ENCODE assay signal across 21 cellular contexts in the genomic region with DNA sequence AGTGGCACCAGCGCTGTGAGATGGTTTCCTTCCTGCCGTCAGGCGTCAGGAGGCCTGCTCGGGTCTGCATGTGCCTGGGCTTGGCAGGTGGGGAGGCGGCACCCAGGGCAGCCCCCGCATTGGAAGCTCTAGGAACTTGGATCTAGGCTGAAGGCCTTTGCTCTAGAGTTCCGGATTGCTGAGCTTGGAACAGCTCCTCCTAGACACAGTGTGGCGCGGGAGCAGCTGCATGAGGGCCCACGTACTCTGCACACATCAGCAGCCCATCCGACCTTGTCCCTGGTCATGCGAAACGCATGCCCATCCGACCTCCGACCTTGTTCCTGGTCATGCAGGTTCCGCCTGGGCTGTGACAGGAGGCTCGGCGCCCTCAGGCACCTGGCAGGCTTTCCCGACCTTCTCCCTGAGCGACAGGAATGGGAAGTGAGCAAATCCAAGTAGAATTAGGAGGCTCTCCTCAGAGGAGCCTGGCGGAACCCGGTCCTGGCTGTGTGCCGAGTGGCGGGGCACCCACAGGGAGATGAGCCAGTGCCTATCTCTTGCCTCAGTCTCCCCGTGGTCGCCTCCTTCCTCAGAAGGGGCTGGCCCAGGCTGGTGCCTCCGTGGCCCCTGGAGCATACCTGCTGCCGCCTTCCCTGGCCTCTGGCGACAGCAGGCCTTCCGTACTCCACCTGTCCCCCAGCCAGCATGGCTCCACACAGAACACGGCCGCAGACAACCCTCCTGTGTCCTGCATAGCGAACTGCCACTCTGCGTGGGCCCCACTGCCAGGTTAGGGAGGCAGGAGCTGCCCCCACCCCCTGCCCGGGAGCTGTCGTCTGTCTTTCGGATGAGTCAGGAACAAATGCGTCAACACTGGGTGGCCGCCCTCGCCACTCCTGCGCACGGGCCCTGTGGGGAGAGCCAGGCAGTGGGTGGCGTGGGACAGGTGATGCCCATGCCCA. TPM values are rescaled to one million over a fixed set of nuclear protein-coding genes. Genes with fewer than 3 reads are reported as not detected.
DNase-seq lines count a peak whose midpoint lies in the region; ATAC-seq and TF ChIP-seq lines count a peak whose summit lies in the region.
"Had no signal": no experiment of that assay in that cellular context is flagged by ENCODE, and none has a peak within 500 bp of the region (broad histone marks: within the 10 kb centered on the region; RNA-seq: fewer than 3 reads in every experiment).

No MANE protein-coding gene starts in this region.

- peak overlapping the region; percentile 30 for H3K27ac Mint-ChIP-seq in activated naive CD8-positive, alpha-beta T cell treated with anti-CD3 and anti-CD28 coated beads, Interleukin-2, amount 10 ng/mL, durations not matched to agents 7 days and 5 days
- H3K27ac Mint-ChIP-seq in activated naive CD8-positive, alpha-beta T cell treated with anti-CD3 and anti-CD28 coated beads, Interleukin-2, amount 50 U/mL, for 24 hours = no peak overlapping the region
- H3K27ac Mint-ChIP-seq: activated CD4-positive, alpha-beta T cell treated with anti-CD3 and anti-CD28 coated beads, Interleukin-2, amount 10 ng/mL, durations not matched to agents 24 days and 14 days; CD8-positive, alpha-beta T cell; memory B cell; naive thymus-derived CD4-positive, alpha-beta T cell; T-cell had no signal

- ATAC-seq in activated naive CD8-positive, alpha-beta T cell treated with anti-CD3 and anti-CD28 coated beads, Interleukin-2, amount 10 ng/mL, durations not matched to agents 7 days and 5 days (ENCODE audit: low read depth) = no peak
- ATAC-seq in activated naive CD8-positive, alpha-beta T cell treated with anti-CD3 and anti-CD28 coated beads, Interleukin-2, amount 50 U/mL, for 24 hours = no peak
- ATAC-seq in mucosa of descending colon (no peak), HG03442 (IDR thresholded peaks at IDR 0.05; ENCODE audit: unreplicated experiment) (no peak), HG03045 (IDR thresholded peaks at IDR 0.05; ENCODE audit: unreplicated experiment) (no peak)
- ATAC-seq: CD8-positive, alpha-beta T cell; naive thymus-derived CD4-positive, alpha-beta T cell; T-cell had no signal

- DNase-seq in activated naive CD8-positive, alpha-beta T cell treated with anti-CD3 and anti-CD28 coated beads, Interleukin-2, amount 10 ng/mL, durations not matched to agents 7 days and 5 days = no peak
- DNase-seq in activated naive CD8-positive, alpha-beta T cell treated with anti-CD3 and anti-CD28 coated beads, Interleukin-2, amount 50 U/mL, for 24 hours = no peak
- DNase-seq in dorsolateral prefrontal cortex (peak in 6 of 10 donors; percentile 39 to 84 (median 70)), mucosa of descending colon (peak in 2 of 3 donors; percentile 27 to 38), D341Med (ENCODE audit: low spot score) (no peak)
- DNase-seq: activated CD4-positive, alpha-beta T cell treated with anti-CD3 and anti-CD28 coated beads, Interleukin-2, amount 10 ng/mL, durations not matched to agents 24 days and 14 days; activated gamma-delta T cell; CD8-positive, alpha-beta T cell; DMS79; naive thymus-derived CD4-positive, alpha-beta T cell; NCI-H1092 treated with DMSO at 0.1 percent for 48 hours; NCI-H2081 treated with DMSO at 0.1 percent for 48 hours; NCI-H510A treated with DMSO at 0.1 percent for 48 hours; SIG-M5; stimulated activated CD8-positive, alpha-beta memory T cell treated with anti-CD3 and anti-CD28 coated beads, Interleukin-4, amount 100 ng/mL, for 48 hours; T-cell had no signal

- no peak overlapping the region for H3K4me3 Mint-ChIP-seq in activated naive CD8-positive, alpha-beta T cell treated with anti-CD3 and anti-CD28 coated beads, Interleukin-2, amount 10 ng/mL, durations not matched to agents 7 days and 5 days
- H3K4me3 Mint-ChIP-seq in activated naive CD8-positive, alpha-beta T cell treated with anti-CD3 and anti-CD28 coated beads, Interleukin-2, amount 50 U/mL, for 24 hours = no peak overlapping the region
- H3K4me3 Mint-ChIP-seq: activated CD4-positive, alpha-beta T cell treated with anti-CD3 and anti-CD28 coated beads, Interleukin-2, amount 10 ng/mL, durations not matched to agents 24 days and 14 days; CD8-positive, alpha-beta T cell; memory B cell; naive thymus-derived CD4-positive, alpha-beta T cell; T-cell had no signal

- intact Hi-C loops in dorsolateral prefrontal cortex (cut with DNase I) (no loop called here), mucosa of descending colon (cut with DNase I, micrococcal nuclease) (no loop called here)

- no peaks in the 10 kb centered on the region for H3K9me3 ChIP-seq in mucosa of descending colon
- H3K9me3 ChIP-seq: prostate gland had no signal

- peaks cover 15% of the 10 kb centered on the region for H3K36me3 Mint-ChIP-seq in activated naive CD8-positive, alpha-beta T cell treated with anti-CD3 and anti-CD28 coated beads, Interleukin-2, amount 10 ng/mL, durations not matched to agents 7 days and 5 days
- H3K36me3 Mint-ChIP-seq in activated naive CD8-positive, alpha-beta T cell treated with anti-CD3 and anti-CD28 coated beads, Interleukin-2, amount 50 U/mL, for 24 hours (ENCODE audit: low read depth) = peaks cover 12% of the 10 kb centered on the region

- POLR2A ChIA-PET in activated naive CD8-positive, alpha-beta T cell treated with anti-CD3 and anti-CD28 coated beads, Interleukin-2, amount 10 ng/mL, durations not matched to agents 7 days and 5 days (lab: Charles Lee) = no interaction called here

- no peaks in the 10 kb centered on the region for H3K36me3 ChIP-seq in mucosa of descending colon (ENCODE audit: low read depth)

- H3K27me3 Mint-ChIP-seq in activated naive CD8-positive, alpha-beta T cell treated with anti-CD3 and anti-CD28 coated beads, Interleukin-2, amount 10 ng/mL, durations not matched to agents 7 days and 5 days = no peaks in the 10 kb centered on the region
- H3K27me3 Mint-ChIP-seq in activated naive CD8-positive, alpha-beta T cell treated with anti-CD3 and anti-CD28 coated beads, Interleukin-2, amount 50 U/mL, for 24 hours = no peaks in the 10 kb centered on the region
- H3K27me3 Mint-ChIP-seq: activated CD4-positive, alpha-beta T cell treated with anti-CD3 and anti-CD28 coated beads, Interleukin-2, amount 10 ng/mL, durations not matched to agents 24 days and 14 days; memory B cell; naive thymus-derived CD4-positive, alpha-beta T cell; T-cell had no signal

- H3K4me3 ChIP-seq in dorsolateral prefrontal cortex = no peak overlapping the region
- no peak overlapping the region for H3K4me3 ChIP-seq in mucosa of descending colon
- H3K4me3 ChIP-seq: prostate gland had no signal

- H3K27ac ChIP-seq in dorsolateral prefrontal cortex (peak overlapping the region in 55 of 59 donors; percentile 1 to 84 (median 64)), temporal lobe (ENCODE audit: low read depth, low read length) (peak overlapping the region; percentile 67)
- H3K27ac ChIP-seq: prostate gland had no signal

- H3K4me1 Mint-ChIP-seq in activated naive CD8-positive, alpha-beta T cell treated with anti-CD3 and anti-CD28 coated beads, Interleukin-2, amount 10 ng/mL, durations not matched to agents 7 days and 5 days = no peaks in the 10 kb centered on the region
- peaks cover 3% of the 10 kb centered on the region for H3K4me1 Mint-ChIP-seq in activated naive CD8-positive, alpha-beta T cell treated with anti-CD3 and anti-CD28 coated beads, Interleukin-2, amount 50 U/mL, for 24 hours

- H3K4me1 ChIP-seq in mucosa of descending colon (ENCODE audit: low read depth) = no peaks in the 10 kb centered on the region

- no peaks in the 10 kb centered on the region for H3K27me3 ChIP-seq in dorsolateral prefrontal cortex

- no peaks in the 10 kb centered on the region for H3K9me3 Mint-ChIP-seq in activated naive CD8-positive, alpha-beta T cell treated with anti-CD3 and anti-CD28 coated beads, Interleukin-2, amount 10 ng/mL, durations not matched to agents 7 days and 5 days
- no peaks in the 10 kb centered on the region for H3K9me3 Mint-ChIP-seq in activated naive CD8-positive, alpha-beta T cell treated with anti-CD3 and anti-CD28 coated beads, Interleukin-2, amount 50 U/mL, for 24 hours
- H3K9me3 Mint-ChIP-seq: activated CD4-positive, alpha-beta T cell treated with anti-CD3 and anti-CD28 coated beads, Interleukin-2, amount 10 ng/mL, durations not matched to agents 24 days and 14 days; CD8-positive, alpha-beta T cell; memory B cell; T-cell had no signal

- TF ChIP-seq CTCF in dorsolateral prefrontal cortex (IDR thresholded peaks at IDR 0.05 in 54 of 56, conservative IDR thresholded peaks at IDR 0.05 in 2 of 56; ENCODE audit: low read depth in 1 of 56, partially characterized antibody in 56 of 56) = no peak
- TF ChIP-seq CTCF in mucosa of descending colon (IDR thresholded peaks at IDR 0.05) = no peak

RNA-seq across cellular contexts. Expression of gene GET4, which starts 12.0 kb away (rescaled TPM):
- total RNA-seq in activated naive CD8-positive, alpha-beta T cell treated with anti-CD3 and anti-CD28 coated beads, Interleukin-2, amount 10 ng/mL, durations not matched to agents 7 days and 5 days = 10 to 100 TPM; 44.1 to 44.7 TPM
- total RNA-seq in dorsolateral prefrontal cortex (10 to 100 TPM; 25.4 to 54.1 (median 40.7) TPM), mucosa of descending colon (10 to 100 TPM; 36.9 to 48.8 (median 48.2) TPM), temporal lobe (17.7 TPM)

RNA-seq across cellular contexts. Expression of gene SUN1, which starts 56.1 kb away (rescaled TPM):
- total RNA-seq in activated naive CD8-positive, alpha-beta T cell treated with anti-CD3 and anti-CD28 coated beads, Interleukin-2, amount 10 ng/mL, durations not matched to agents 7 days and 5 days = 10 to 100 TPM; 86.3 to 86.7 TPM
- total RNA-seq in dorsolateral prefrontal cortex (100 to 1,000 TPM; 114 to 221 (median 159) TPM), mucosa of descending colon (100 to 1,000 TPM; 151 to 179 (median 164) TPM), temporal lobe (97.9 TPM)

Comparison
In these comparisons a context has a peak if more than half of its experiments do, and no peak if none do; other contexts are left out.
1. DNase-seq: peak in dorsolateral prefrontal cortex (6 of 10) and mucosa of descending colon (2 of 3); none in activated naive CD8-positive, alpha-beta T cell treated with anti-CD3 and anti-CD28 coated beads, Interleukin-2, amount 10 ng/mL, durations not matched to agents 7 days and 5 days (single experiment), activated naive CD8-positive, alpha-beta T cell treated with anti-CD3 and anti-CD28 coated beads, Interleukin-2, amount 50 U/mL, for 24 hours (single experiment) and D341Med (single experiment).